11 cellular contexts compared by ENCODE assay signal in the genomic region with DNA sequence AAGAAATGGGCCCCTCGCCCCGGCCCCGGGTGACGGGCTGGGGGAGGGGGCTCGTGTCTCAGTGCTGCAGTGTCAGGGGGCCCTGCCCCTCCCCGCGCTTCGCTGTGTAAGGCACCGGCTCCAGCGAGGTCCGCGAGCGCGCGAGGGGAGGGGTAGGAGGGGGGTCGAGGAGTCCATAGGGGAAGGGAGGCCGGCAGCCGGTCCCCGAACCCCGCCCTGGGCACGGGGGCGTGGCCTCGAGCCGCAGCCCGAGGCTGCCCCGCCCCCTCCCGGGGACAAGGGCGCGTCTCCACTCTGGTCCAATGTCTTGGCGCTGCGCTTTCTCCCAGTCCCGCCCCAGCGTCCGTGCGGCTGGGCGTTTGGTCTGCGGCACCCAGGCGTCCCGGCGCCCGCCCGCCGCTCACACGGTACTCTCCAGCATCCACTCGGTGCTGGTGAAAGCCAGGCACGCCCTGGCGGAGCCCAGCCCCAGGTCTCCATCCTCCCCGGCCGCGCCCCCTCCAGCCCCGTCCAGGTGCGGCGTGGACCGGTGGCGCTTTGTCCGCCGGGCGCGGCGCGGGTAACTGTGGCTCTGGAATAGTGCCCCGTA. TPM values are rescaled to one million over a fixed set of nuclear protein-coding genes. Genes with fewer than 3 reads are reported as not detected.
DNase-seq lines count a peak whose midpoint lies in the region; ATAC-seq, FAIRE-seq and TF ChIP-seq lines count a peak whose summit lies in the region.
"Had no signal": no experiment of that assay in that cellular context is flagged by ENCODE, and none has a peak within 500 bp of the region (broad histone marks: within the 10 kb centered on the region; RNA-seq: fewer than 3 reads in every experiment).

No MANE protein-coding gene starts in this region.

- POLR2A ChIA-PET in K562 (lab: Yijun Ruan, JAX) = no interaction called here
- POLR2A ChIA-PET in activated CD4-positive, alpha-beta memory T cell treated with anti-CD3 and anti-CD28 coated beads, Interleukin-2, amount 10 ng/mL, durations not matched to agents 7 days and 5 days (lab: Charles Lee) = no interaction called here

- no peak for TF ChIP-seq RAD21 in K562 (CRISPR knock-in tag; conservative IDR thresholded peaks at IDR 0.05 in 1 of 2, IDR thresholded peaks at IDR 0.05 in 1 of 2)

- 95% methylated on average over 23 of the region's 62 CpGs for WGBS in K562 (ENCODE audit: insufficient coverage, low coverage, missing lambda C conversion rate)
- WGBS in small intestine, 3 donors = 15 to 24% (median 20%) methylated on average over 44 to 62 of the region's 62 CpGs

- H3K27ac ChIP-seq in K562 (ENCODE audit: extremely low read depth, low read depth, low read length) (no peak overlapping the region), iPS-20b (ENCODE audit: low read length) (no peak overlapping the region), small intestine (ENCODE audit: low read depth in 1 of 2, low read length in 1 of 2) (no peak overlapping the region)

- in situ Hi-C loops in K562 (cut with MboI) = no loop called here

- H2AFZ ChIP-seq in K562 (ENCODE audit: low read depth, low read length) = no peak overlapping the region

- H3K4me1 Mint-ChIP-seq in activated CD4-positive, alpha-beta memory T cell treated with anti-CD3 and anti-CD28 coated beads, Interleukin-2, amount 10 ng/mL, durations not matched to agents 7 days and 5 days = no peaks in the 10 kb centered on the region

- no peaks in the 10 kb centered on the region for H4K20me1 ChIP-seq in K562 (replicated peaks; ENCODE audit: control insufficient read depth, insufficient read depth, low read length)

- H3K4me3 ChIP-seq in K562 (no peak overlapping the region), iPS-20b (ENCODE audit: low read length) (peak overlapping the region; percentile 72), small intestine (ENCODE audit: low read depth in 1 of 2, low read length in 2 of 2) (peak overlapping the region in 1 of 2 donors; percentile 32)

- no TSS peak for BruUV-seq in K562 (replicated peaks; lab: Mats Ljungman, UMichigan)

- DNase-seq in NCI-H1105 (lab: John Stamatoyannopoulos, UW) (peak; percentile 73), K562 (ENCODE audit: extremely low read depth in 1 of 4, low spot score in 3 of 4) (peak in 2 of 4 experiments; percentile 38 to 58), small intestine (peak; percentile 81), GF-D8 (lab: John Stamatoyannopoulos, UW) (no peak), Kasumi-1 (lab: John Stamatoyannopoulos, UW) (no peak)
- no peak for DNase-seq in activated CD4-positive, alpha-beta memory T cell treated with anti-CD3 and anti-CD28 coated beads, Interleukin-2, amount 10 ng/mL, durations not matched to agents 7 days and 5 days
- DNase-seq: stimulated activated CD4-positive, alpha-beta T cell treated with anti-CD3 and anti-CD28 coated beads, Interleukin-15, amount 100 ng/mL, for 24 hours; T-cell had no signal

- no peak overlapping the region for H3K27ac Mint-ChIP-seq in activated CD4-positive, alpha-beta memory T cell treated with anti-CD3 and anti-CD28 coated beads, Interleukin-2, amount 10 ng/mL, durations not matched to agents 7 days and 5 days
- H3K27ac Mint-ChIP-seq: T-cell had no signal

- H3K27me3 Mint-ChIP-seq in activated CD4-positive, alpha-beta memory T cell treated with anti-CD3 and anti-CD28 coated beads, Interleukin-2, amount 10 ng/mL, durations not matched to agents 7 days and 5 days = peaks cover 7% of the 10 kb centered on the region
- H3K27me3 Mint-ChIP-seq: T-cell had no signal

- intact Hi-C loops in K562 (cut with micrococcal nuclease) = loop anchor here (10.0 kb wide), 1 partner anchor 53 kb away; no protein-coding TSS in a partner anchor

- no peak overlapping the region for H3K9ac ChIP-seq in K562 (ENCODE audit: insufficient read depth in 1 of 2, low read depth in 2 of 2, low read length in 2 of 2)
- H3K9ac ChIP-seq in iPS-20b (ENCODE audit: low read depth, low read length) = peak overlapping the region; percentile 51; the same call in 1 of the 2 replicates

- no peaks in the 10 kb centered on the region for H3K9me3 Mint-ChIP-seq in activated CD4-positive, alpha-beta memory T cell treated with anti-CD3 and anti-CD28 coated beads, Interleukin-2, amount 10 ng/mL, durations not matched to agents 7 days and 5 days
- H3K9me3 Mint-ChIP-seq: T-cell had no signal

- H3K9me1 ChIP-seq in K562 (ENCODE audit: control insufficient read depth, insufficient read depth, low read length) = no peaks in the 10 kb centered on the region

- FAIRE-seq in K562 (lab: Jason Lieb, UNC) = no peak
- no peak for FAIRE-seq in small intestine (lab: Jason Lieb, UNC)

- H3K36me3 ChIP-seq in K562 (ENCODE audit: control insufficient read depth, insufficient read depth, low read length) (peaks cover 23% of the 10 kb centered on the region; the same call in 1 of the 3 replicates), iPS-20b (ENCODE audit: insufficient read depth, low read depth, low read length) (no peaks in the 10 kb centered on the region), small intestine (ENCODE audit: control insufficient read depth in 2 of 2, insufficient read depth in 2 of 2, low read length in 2 of 2) (no peaks in the 10 kb centered on the region)

- peaks cover 32% of the 10 kb centered on the region for H3K36me3 Mint-ChIP-seq in activated CD4-positive, alpha-beta memory T cell treated with anti-CD3 and anti-CD28 coated beads, Interleukin-2, amount 10 ng/mL, durations not matched to agents 7 days and 5 days (ENCODE audit: low read depth)

- H3K27me3 ChIP-seq in K562 (ENCODE audit: control insufficient read depth in 2 of 2, insufficient read depth in 2 of 2, low read length in 2 of 2) (no peaks in the 10 kb centered on the region), iPS-20b (ENCODE audit: insufficient read depth, low read length) (peaks cover 56% of the 10 kb centered on the region), small intestine (ENCODE audit: control insufficient read depth in 2 of 2, insufficient read depth in 2 of 2, low read length in 2 of 2) (peaks cover 0 to 3% of the 10 kb centered on the region in 2 donors)

- H3K79me2 ChIP-seq in K562 (ENCODE audit: control insufficient read depth, insufficient read depth, low read length) = peaks cover 15% of the 10 kb centered on the region

- H3K4me2 ChIP-seq in K562 (ENCODE audit: insufficient read depth, low read length) = no peak overlapping the region

- no peak for TF ChIP-seq POLR2A in K562 (conservative IDR thresholded peaks at IDR 0.05)

- CTCF ChIA-PET in K562 (lab: Yijun Ruan, JAX; ENCODE audit: low intra/inter-chr PET ratio) = no interaction called here
- CTCF ChIA-PET in activated CD4-positive, alpha-beta memory T cell treated with anti-CD3 and anti-CD28 coated beads, Interleukin-2, amount 10 ng/mL, durations not matched to agents 7 days and 5 days (lab: Charles Lee) = no interaction called here

- no peak for TF ChIP-seq EP300 in K562 (IDR thresholded peaks at IDR 0.05; ENCODE audit: low read length)

- H3K4me1 ChIP-seq in K562 (replicated peaks in 1 of 2; ENCODE audit: control insufficient read depth in 2 of 2, insufficient read depth in 2 of 2, low read length in 2 of 2) (peaks cover 40 to 43% of the 10 kb centered on the region in 2 experiments), iPS-20b (ENCODE audit: insufficient read depth, low read length) (peaks cover 15% of the 10 kb centered on the region; the same call in 1 of the 2 replicates), small intestine (ENCODE audit: control insufficient read depth in 2 of 2, insufficient read depth in 1 of 2, low read depth in 1 of 2, low read length in 1 of 2) (peaks cover 0 to 4% of the 10 kb centered on the region in 2 donors)

- ATAC-seq in K562 = no peak
- ATAC-seq in GM18502 (IDR thresholded peaks at IDR 0.05; ENCODE audit: poor library complexity, unreplicated experiment) = no peak
- ATAC-seq: T-cell had no signal

- TF ChIP-seq CTCF in K562 (IDR thresholded peaks at IDR 0.05 in 2 of 3, conservative IDR thresholded peaks at IDR 0.05 in 1 of 3; ENCODE audit: insufficient read depth in 2 of 3, low read depth in 1 of 3, low read length in 3 of 3) = no peak

- H3K9me3 ChIP-seq in K562 (replicated peaks; ENCODE audit: control insufficient read depth, insufficient read depth, low read depth, low read length) = no peaks in the 10 kb centered on the region
- no peaks in the 10 kb centered on the region for H3K9me3 ChIP-seq in iPS-20b (ENCODE audit: insufficient read depth, low read depth, low read length)
- no peaks in the 10 kb centered on the region for H3K9me3 ChIP-seq in small intestine (ENCODE audit: control insufficient read depth, low read depth)

- H3K4me3 Mint-ChIP-seq in activated CD4-positive, alpha-beta memory T cell treated with anti-CD3 and anti-CD28 coated beads, Interleukin-2, amount 10 ng/mL, durations not matched to agents 7 days and 5 days = no peak overlapping the region
- H3K4me3 Mint-ChIP-seq: T-cell had no signal

RNA-seq across cellular contexts. Expression of gene IFNL1, which starts 11.1 kb away (rescaled TPM):
- not detected in 2 replicates for total RNA-seq in K562 (2011; cell fraction: chromatin; rRNA removed; ENCODE audit: low replicate concordance)
- total RNA-seq in K562 (2011; cell fraction: nucleolus; rRNA removed) = not detected in 2 replicates
- total RNA-seq in K562 (2011; cell fraction: nucleoplasm; rRNA removed) = not detected in 2 replicates
- total RNA-seq in K562 (2014; rRNA removed) (not detected in 2 replicates), K562 (2014; rRNA removed; fragmentation: Illumina TruSeq; extraction: Trizol) (not detected in 2 replicates), K562 (2015; rRNA removed; fragmentation: Illumina TruSeq; extraction: Trizol) (not detected in 2 replicates), K562 (2021) (not detected in 2 replicates)
- polyA plus RNA-seq in K562 (2011; rRNA removed) (not detected in 2 replicates), K562 (2014; fragmentation: Illumina TruSeq; extraction: Trizol) (not detected in 2 replicates), K562 (2014; fragmentation: Nextera tagmentation; extraction: Ambion mirVana) (not detected), K562 (2014; rRNA removed) (not detected in 2 replicates), small intestine (not detected)
- not detected in 2 replicates for polyA plus RNA-seq in K562 (2011; cell fraction: cytosol; rRNA removed)
- polyA plus RNA-seq in K562 (2011; cell fraction: nucleus; rRNA removed) = not detected in 2 replicates
- polyA plus RNA-seq in K562 (2012) = not detected in 2 replicates
- not detected in 2 replicates for polyA minus RNA-seq in K562 (2011; rRNA and poly(A)+ RNA removed)
- polyA minus RNA-seq in K562 (2011; cell fraction: cytosol; rRNA and poly(A)+ RNA removed) = not detected in 2 replicates
- not detected in 2 replicates for polyA minus RNA-seq in K562 (2011; cell fraction: nucleus; rRNA and poly(A)+ RNA removed)
- total RNA-seq in activated CD4-positive, alpha-beta memory T cell treated with anti-CD3 and anti-CD28 coated beads, Interleukin-2, amount 10 ng/mL, durations not matched to agents 7 days and 5 days = under 1 TPM; 0.38 to 0.43 TPM
- total RNA-seq: glomerular endothelial cell had no signal

RNA-seq across cellular contexts. Expression of gene LRFN1, which starts 13.3 kb away (rescaled TPM):
- 2.3 and 5.9 TPM in 2 replicates for total RNA-seq in K562 (2011; cell fraction: chromatin; rRNA removed; ENCODE audit: low replicate concordance)
- 10.0 and 11.3 TPM in 2 replicates for total RNA-seq in K562 (2011; cell fraction: nucleolus; rRNA removed)
- 5.9 and 6.6 TPM in 2 replicates for total RNA-seq in K562 (2011; cell fraction: nucleoplasm; rRNA removed)
- 3.8 and 5.0 TPM in 2 replicates for total RNA-seq in K562 (2014; rRNA removed)
- 0.44 and 0.45 TPM in 2 replicates for total RNA-seq in K562 (2014; rRNA removed; fragmentation: Illumina TruSeq; extraction: Trizol)
- 1.1 and 1.3 TPM in 2 replicates for total RNA-seq in K562 (2015; rRNA removed; fragmentation: Illumina TruSeq; extraction: Trizol)
- 10.6 and 10.7 TPM in 2 replicates for total RNA-seq in K562 (2021)
- polyA plus RNA-seq in K562 (2011; rRNA removed) = 0.52 and 1.0 TPM in 2 replicates
- 1.9 and 4.7 TPM in 2 replicates for polyA plus RNA-seq in K562 (2011; cell fraction: cytosol; rRNA removed)
- 2.7 and 3.9 TPM in 2 replicates for polyA plus RNA-seq in K562 (2011; cell fraction: nucleus; rRNA removed)
- 4.1 and 4.7 TPM in 2 replicates for polyA plus RNA-seq in K562 (2012)
- 1.3 and 2.1 TPM in 2 replicates for polyA plus RNA-seq in K562 (2014; fragmentation: Illumina TruSeq; extraction: Trizol)
- under 1 TPM; 0.13 TPM for polyA plus RNA-seq in K562 (2014; fragmentation: Nextera tagmentation; extraction: Ambion mirVana)
- polyA plus RNA-seq in K562 (2014; rRNA removed) = 3.9 and 4.6 TPM in 2 replicates
- 0.98 and 1.0 TPM in 2 replicates for polyA minus RNA-seq in K562 (2011; rRNA and poly(A)+ RNA removed)
- polyA minus RNA-seq in K562 (2011; cell fraction: cytosol; rRNA and poly(A)+ RNA removed) = 2.8 and 5.5 TPM in 2 replicates
- 2.7 and 3.8 TPM in 2 replicates for polyA minus RNA-seq in K562 (2011; cell fraction: nucleus; rRNA and poly(A)+ RNA removed)
- polyA plus RNA-seq in small intestine = under 1 TPM in 2 of 3 donors, not detected in 1; 0.27 to 0.76 TPM
- total RNA-seq in activated CD4-positive, alpha-beta memory T cell treated with anti-CD3 and anti-CD28 coated beads, Interleukin-2, amount 10 ng/mL, durations not matched to agents 7 days and 5 days = 1 to 10 TPM; 9.2 to 9.3 TPM

RNA-seq across cellular contexts. Expression of gene GMFG, which starts 28.5 kb away (rescaled TPM):
- 7.6 and 17.2 TPM in 2 replicates for total RNA-seq in K562 (2011; cell fraction: chromatin; rRNA removed; ENCODE audit: low replicate concordance)
- 11.3 and 11.6 TPM in 2 replicates for total RNA-seq in K562 (2011; cell fraction: nucleolus; rRNA removed)
- 14.4 and 17.5 TPM in 2 replicates for total RNA-seq in K562 (2011; cell fraction: nucleoplasm; rRNA removed)
- total RNA-seq in K562 (2014; rRNA removed) (37.1 and 48.4 TPM in 2 replicates), K562 (2014; rRNA removed; fragmentation: Illumina TruSeq; extraction: Trizol) (48.5 and 59.1 TPM in 2 replicates), K562 (2015; rRNA removed; fragmentation: Illumina TruSeq; extraction: Trizol) (52.8 and 55.6 TPM in 2 replicates), K562 (2021) (51.8 and 58.6 TPM in 2 replicates)
- polyA plus RNA-seq in K562 (2011; rRNA removed) (91.3 and 101 TPM in 2 replicates), K562 (2014; fragmentation: Illumina TruSeq; extraction: Trizol) (49.0 and 60.2 TPM in 2 replicates), K562 (2014; fragmentation: Nextera tagmentation; extraction: Ambion mirVana) (100 to 1,000 TPM; 133 to 152 TPM), K562 (2014; rRNA removed) (61.3 and 70.7 TPM in 2 replicates), small intestine (10 to 100 TPM in 2 of 3 donors, 1 to 10 TPM in 1; 8.1 to 46.2 (median 35.7) TPM)
- 45.0 and 75.1 TPM in 2 replicates for polyA plus RNA-seq in K562 (2011; cell fraction: cytosol; rRNA removed)
- 35.8 and 51.3 TPM in 2 replicates for polyA plus RNA-seq in K562 (2011; cell fraction: nucleus; rRNA removed)
- 108 and 198 TPM in 2 replicates for polyA plus RNA-seq in K562 (2012)
- polyA minus RNA-seq in K562 (2011; rRNA and poly(A)+ RNA removed) = 23.5 and 24.2 TPM in 2 replicates
- 8.4 and 10.6 TPM in 2 replicates for polyA minus RNA-seq in K562 (2011; cell fraction: cytosol; rRNA and poly(A)+ RNA removed)
- 2.2 and 9.1 TPM in 2 replicates for polyA minus RNA-seq in K562 (2011; cell fraction: nucleus; rRNA and poly(A)+ RNA removed)
- total RNA-seq in activated CD4-positive, alpha-beta memory T cell treated with anti-CD3 and anti-CD28 coated beads, Interleukin-2, amount 10 ng/mL, durations not matched to agents 7 days and 5 days = 100 to 1,000 TPM; 705 to 721 TPM

RNA-seq across cellular contexts. Expression of gene SAMD4B, which starts 34.9 kb away (rescaled TPM):
- total RNA-seq in K562 (2011; cell fraction: chromatin; rRNA removed; ENCODE audit: low replicate concordance) = 114 and 163 TPM in 2 replicates
- 74.5 and 86.1 TPM in 2 replicates for total RNA-seq in K562 (2011; cell fraction: nucleolus; rRNA removed)
- 116 and 164 TPM in 2 replicates for total RNA-seq in K562 (2011; cell fraction: nucleoplasm; rRNA removed)
- total RNA-seq in K562 (2014; rRNA removed) (41.1 and 55.2 TPM in 2 replicates), K562 (2014; rRNA removed; fragmentation: Illumina TruSeq; extraction: Trizol) (17.2 and 19.9 TPM in 2 replicates), K562 (2015; rRNA removed; fragmentation: Illumina TruSeq; extraction: Trizol) (38.0 and 42.2 TPM in 2 replicates), K562 (2021) (86.3 and 90.5 TPM in 2 replicates)
- polyA plus RNA-seq in K562 (2011; rRNA removed) (20.9 and 54.2 TPM in 2 replicates), K562 (2014; fragmentation: Illumina TruSeq; extraction: Trizol) (81.8 and 105 TPM in 2 replicates), K562 (2014; fragmentation: Nextera tagmentation; extraction: Ambion mirVana) (1 to 10 TPM; 3.4 to 5.9 TPM), K562 (2014; rRNA removed) (76.4 and 77.0 TPM in 2 replicates), small intestine (10 to 100 TPM; 37.8 to 63.9 (median 49.6) TPM)
- polyA plus RNA-seq in K562 (2011; cell fraction: cytosol; rRNA removed) = 38.5 and 56.2 TPM in 2 replicates
- polyA plus RNA-seq in K562 (2011; cell fraction: nucleus; rRNA removed) = 81.0 and 127 TPM in 2 replicates
- polyA plus RNA-seq in K562 (2012) = 86.0 and 136 TPM in 2 replicates
- 22.5 and 27.0 TPM in 2 replicates for polyA minus RNA-seq in K562 (2011; rRNA and poly(A)+ RNA removed)
- polyA minus RNA-seq in K562 (2011; cell fraction: cytosol; rRNA and poly(A)+ RNA removed) = 59.6 and 84.3 TPM in 2 replicates
- polyA minus RNA-seq in K562 (2011; cell fraction: nucleus; rRNA and poly(A)+ RNA removed) = 23.4 and 27.1 TPM in 2 replicates
- 10 to 100 TPM; 53.9 to 54.8 TPM for total RNA-seq in activated CD4-positive, alpha-beta memory T cell treated with anti-CD3 and anti-CD28 coated beads, Interleukin-2, amount 10 ng/mL, durations not matched to agents 7 days and 5 days

RNA-seq across cellular contexts. Expression of gene IFNL2, which starts 39.1 kb away (rescaled TPM):
- not detected in 2 replicates for total RNA-seq in K562 (2011; cell fraction: chromatin; rRNA removed; ENCODE audit: low replicate concordance)
- not detected in 2 replicates for total RNA-seq in K562 (2011; cell fraction: nucleolus; rRNA removed)
- total RNA-seq in K562 (2011; cell fraction: nucleoplasm; rRNA removed) = not detected in 2 replicates
- not detected in 2 replicates for total RNA-seq in K562 (2014; rRNA removed)
- not detected in 2 replicates for total RNA-seq in K562 (2014; rRNA removed; fragmentation: Illumina TruSeq; extraction: Trizol)
- total RNA-seq in K562 (2015; rRNA removed; fragmentation: Illumina TruSeq; extraction: Trizol) = not detected in 2 replicates
- not detected in 2 replicates for total RNA-seq in K562 (2021)
- polyA plus RNA-seq in K562 (2011; rRNA removed) = not detected in 2 replicates
- polyA plus RNA-seq in K562 (2011; cell fraction: cytosol; rRNA removed) = not detected in 2 replicates
- polyA plus RNA-seq in K562 (2011; cell fraction: nucleus; rRNA removed) = not detected in 2 replicates
- polyA plus RNA-seq in K562 (2012) = not detected in 2 replicates
- polyA plus RNA-seq in K562 (2014; fragmentation: Illumina TruSeq; extraction: Trizol) = not detected in 2 replicates
- polyA plus RNA-seq in K562 (2014; fragmentation: Nextera tagmentation; extraction: Ambion mirVana) = not detected
- not detected in 2 replicates for polyA plus RNA-seq in K562 (2014; rRNA removed)
- polyA minus RNA-seq in K562 (2011; rRNA and poly(A)+ RNA removed) = not detected in 2 replicates
- polyA minus RNA-seq in K562 (2011; cell fraction: cytosol; rRNA and poly(A)+ RNA removed) = not detected in 2 replicates
- not detected in 2 replicates for polyA minus RNA-seq in K562 (2011; cell fraction: nucleus; rRNA and poly(A)+ RNA removed)
- polyA plus RNA-seq in small intestine = not detected
- not detected for total RNA-seq in activated CD4-positive, alpha-beta memory T cell treated with anti-CD3 and anti-CD28 coated beads, Interleukin-2, amount 10 ng/mL, durations not matched to agents 7 days and 5 days
- total RNA-seq: glomerular endothelial cell, T-cell had no signal

Comparison
In these comparisons a context has a peak if more than half of its experiments do, and no peak if none do; other contexts are left out.
1. DNase-seq: peak in NCI-H1105 (single experiment) and small intestine (single experiment); none in GF-D8 (single experiment), activated CD4-positive, alpha-beta memory T cell treated with anti-CD3 and anti-CD28 coated beads, Interleukin-2, amount 10 ng/mL, durations not matched to agents 7 days and 5 days (single experiment) and Kasumi-1 (0 of 2).
2. RNA of gene GMFG, which starts 28.5 kb away (total RNA-seq): 705 to 721 TPM in activated CD4-positive, alpha-beta memory T cell treated with anti-CD3 and anti-CD28 coated beads, Interleukin-2, amount 10 ng/mL, durations not matched to agents 7 days and 5 days; 7.6 to 59.1 TPM in K562; every median in the first group is over 10 times any median in the second.